In the genomic region with DNA sequence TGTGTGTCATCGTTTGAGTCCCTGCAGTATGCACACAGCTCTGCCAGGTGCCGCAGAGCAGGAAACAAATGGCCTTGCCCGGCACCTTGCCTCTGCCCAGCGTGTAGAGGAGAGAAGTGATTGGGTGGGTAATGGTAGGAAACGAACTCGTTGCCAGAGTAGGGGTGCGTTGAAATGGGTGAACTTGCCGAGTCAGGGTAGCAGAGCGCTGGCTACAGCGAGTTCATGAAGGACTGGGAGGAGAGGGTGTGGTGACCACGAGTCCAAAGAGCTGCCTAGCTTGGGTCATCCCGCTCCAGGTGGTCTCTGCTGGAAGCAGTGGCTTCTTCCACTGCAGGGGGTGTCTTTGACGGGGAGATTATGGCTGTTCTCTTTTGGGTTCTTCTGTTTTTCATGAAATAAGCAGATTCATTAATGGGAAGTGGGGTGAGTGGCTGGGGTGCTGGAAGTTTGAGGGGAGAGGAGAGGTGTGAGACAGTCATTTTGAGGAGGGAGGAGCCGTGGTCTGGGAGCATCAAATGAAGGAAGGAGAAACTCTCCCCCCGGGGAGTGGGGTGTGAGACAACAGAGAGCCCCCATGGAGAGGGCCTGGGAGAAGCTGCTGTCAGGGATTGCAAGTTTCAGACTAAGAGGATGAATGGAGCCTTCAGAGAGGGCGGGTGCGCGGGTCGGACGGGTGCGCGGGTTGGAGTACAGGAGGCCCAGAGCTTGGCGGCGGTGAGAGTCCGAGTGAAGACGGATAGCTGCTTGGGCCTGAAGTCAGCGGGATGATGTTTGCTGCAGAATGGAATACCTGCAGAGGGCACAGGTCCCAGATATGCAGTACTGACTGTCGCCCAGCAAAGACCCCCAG, we compare ENCODE assay signal across 20 cellular contexts. TPM values are rescaled to one million over a fixed set of nuclear protein-coding genes. Genes with fewer than 3 reads are reported as not detected.
DNase-seq lines count a peak whose midpoint lies in the region; ATAC-seq and TF ChIP-seq lines count a peak whose summit lies in the region.
"Had no signal": no experiment of that assay in that cellular context is flagged by ENCODE, and none has a peak within 500 bp of the region (broad histone marks: within the 10 kb centered on the region; RNA-seq: fewer than 3 reads in every experiment).

No MANE protein-coding gene starts in this region.

- H3K36me3 Mint-ChIP-seq in T-helper 1 cell treated with Interleukin-12 subunit alpha and Interleukin-12 subunit beta and Interleukin-4 antibody, amounts not matched to agents 30 μg/mL and 1 μg/mL, for 36 hours (ENCODE audit: low read depth), result peaks cover 24% of the 10 kb centered on the region
- H3K36me3 Mint-ChIP-seq in activated T-helper 17 cell treated with anti-CD3 and anti-CD28 coated beads, Interleukin-2, amount 50 U/mL, for 72 hours (ENCODE audit: low read depth), result peaks cover 54% of the 10 kb centered on the region
- peaks cover 11 to 17% (median 11%) of the 10 kb centered on the region in 3 donors for H3K36me3 Mint-ChIP-seq in naive thymus-derived CD8-positive, alpha-beta T cell

- peak overlapping the region in 1 of 11 experiments; percentile 74; a peak in 3 of 22 replicates for H3K27ac ChIP-seq in BLaER1 treated with 17β-estradiol and CSF1 and Interleukin-3, amounts not matched to agents 10 nM and 100 nM
- H3K27ac ChIP-seq in tibial nerve, result no peak overlapping the region
- H3K27ac ChIP-seq in left lung, result no peak overlapping the region
- H3K27ac ChIP-seq: 22Rv1, colonic mucosa, epithelial cell of prostate, parathyroid adenoma, testis had no signal

- H3K36me3 ChIP-seq in BLaER1 treated with 17β-estradiol and CSF1 and Interleukin-3, amounts not matched to agents 10 nM and 100 nM, result peaks cover 3 to 62% (median 44%) of the 10 kb centered on the region in 11 experiments; a peak in 20 of 22 replicates
- H3K36me3 ChIP-seq in tibial nerve (peaks cover 0 to 3% (median 0%) of the 10 kb centered on the region in 3 donors), left lung (no peaks in the 10 kb centered on the region)
- H3K36me3 ChIP-seq: colonic mucosa had no signal

- H3K27me3 ChIP-seq in BLaER1 treated with 17β-estradiol and CSF1 and Interleukin-3, amounts not matched to agents 10 nM and 100 nM, result no peaks in the 10 kb centered on the region
- H3K27me3 ChIP-seq in tibial nerve, result no peaks in the 10 kb centered on the region
- H3K27me3 ChIP-seq in left lung, result no peaks in the 10 kb centered on the region
- H3K27me3 ChIP-seq: colonic mucosa, testis had no signal

- TF ChIP-seq POLR2A in tibial nerve (IDR thresholded peaks at IDR 0.05), result no peak

- POLR2A ChIA-PET in naive thymus-derived CD8-positive, alpha-beta T cell (lab: Charles Lee), result no interaction called here

- no peak overlapping the region for H3K4me3 ChIP-seq in BLaER1 treated with 17β-estradiol and CSF1 and Interleukin-3, amounts not matched to agents 10 nM and 100 nM
- H3K4me3 ChIP-seq in tibial nerve (no peak overlapping the region), left lung (no peak overlapping the region)
- H3K4me3 ChIP-seq: colonic mucosa, testis had no signal

- H3K27ac Mint-ChIP-seq in T-helper 1 cell treated with Interleukin-12 subunit alpha and Interleukin-12 subunit beta and Interleukin-4 antibody, amounts not matched to agents 30 μg/mL and 1 μg/mL, for 36 hours, result no peak overlapping the region
- H3K27ac Mint-ChIP-seq in activated T-helper 17 cell treated with anti-CD3 and anti-CD28 coated beads, Interleukin-2, amount 50 U/mL, for 72 hours, result peak overlapping the region; percentile 13
- peak overlapping the region in 8 of 10 donors; percentile 18 to 76 (median 60) for H3K27ac Mint-ChIP-seq in naive thymus-derived CD8-positive, alpha-beta T cell

- peaks cover 24 to 46% (median 37%) of the 10 kb centered on the region in 11 experiments for H3K9me3 ChIP-seq in BLaER1 treated with 17β-estradiol and CSF1 and Interleukin-3, amounts not matched to agents 10 nM and 100 nM (replicated peaks in 1 of 11)
- H3K9me3 ChIP-seq in tibial nerve (peaks cover 0 to 12% (median 0%) of the 10 kb centered on the region in 4 donors), left lung (peaks cover 0 to 6% of the 10 kb centered on the region in 2 donors)
- H3K9me3 ChIP-seq: colonic mucosa, testis had no signal

- WGBS in tibial nerve, 2 donors, result 93 to 95% methylated on average over 28 of the region's 28 CpGs

- H3K4me1 Mint-ChIP-seq in T-helper 1 cell treated with Interleukin-12 subunit alpha and Interleukin-12 subunit beta and Interleukin-4 antibody, amounts not matched to agents 30 μg/mL and 1 μg/mL, for 36 hours (ENCODE audit: low read depth), result peaks cover 58% of the 10 kb centered on the region
- peaks cover 57% of the 10 kb centered on the region for H3K4me1 Mint-ChIP-seq in activated T-helper 17 cell treated with anti-CD3 and anti-CD28 coated beads, Interleukin-2, amount 50 U/mL, for 72 hours
- peaks cover 48 to 79% (median 71%) of the 10 kb centered on the region in 4 donors for H3K4me1 Mint-ChIP-seq in naive thymus-derived CD8-positive, alpha-beta T cell

- H3K9ac ChIP-seq in BLaER1 treated with 17β-estradiol and CSF1 and Interleukin-3, amounts not matched to agents 10 nM and 100 nM, result no peak overlapping the region
- H3K9ac ChIP-seq: parathyroid adenoma had no signal

- no peak for TF ChIP-seq EP300 in tibial nerve (IDR thresholded peaks at IDR 0.05)

- DNase-seq in T-helper 1 cell (no peak), tibial nerve (ENCODE audit: low spot score in 2 of 2) (no peak), left lung (no peak), NCI-H82 treated with DMSO at 0.1 percent for 48 hours (lab: John Stamatoyannopoulos, UW; ENCODE audit: unreplicated experiment) (no peak)
- DNase-seq in naive thymus-derived CD8-positive, alpha-beta T cell, result no peak
- DNase-seq: activated CD4-positive, alpha-beta T cell treated with anti-CD3 and anti-CD28 coated beads, Interleukin-2, amount 50 U/mL, for 1 hour; colonic mucosa; DND-41; foreskin melanocyte; KG1; NCI-H1092 treated with DMSO at 0.1 percent for 48 hours; stimulated activated CD4-positive, alpha-beta T cell treated with anti-CD3 and anti-CD28 coated beads, Interleukin-4, amount 100 ng/mL, for 1 hour; testis had no signal

- ATAC-seq in activated T-helper 17 cell treated with anti-CD3 and anti-CD28 coated beads, Interleukin-2, amount 50 U/mL, for 72 hours (replicated peaks), result no peak
- no peak for ATAC-seq in naive thymus-derived CD8-positive, alpha-beta T cell
- no peak for ATAC-seq in left lung
- ATAC-seq: HCT116 had no signal

- peaks cover 57 to 100% (median 84%) of the 10 kb centered on the region in 11 experiments for H4K20me1 ChIP-seq in BLaER1 treated with 17β-estradiol and CSF1 and Interleukin-3, amounts not matched to agents 10 nM and 100 nM

- H3K27me3 Mint-ChIP-seq in T-helper 1 cell treated with Interleukin-12 subunit alpha and Interleukin-12 subunit beta and Interleukin-4 antibody, amounts not matched to agents 30 μg/mL and 1 μg/mL, for 36 hours (ENCODE audit: low read depth), result no peaks in the 10 kb centered on the region
- H3K27me3 Mint-ChIP-seq in activated T-helper 17 cell treated with anti-CD3 and anti-CD28 coated beads, Interleukin-2, amount 50 U/mL, for 72 hours, result no peaks in the 10 kb centered on the region
- H3K27me3 Mint-ChIP-seq in naive thymus-derived CD8-positive, alpha-beta T cell, result no peaks in the 10 kb centered on the region

- H3K4me3 Mint-ChIP-seq in T-helper 1 cell treated with Interleukin-12 subunit alpha and Interleukin-12 subunit beta and Interleukin-4 antibody, amounts not matched to agents 30 μg/mL and 1 μg/mL, for 36 hours, result peak overlapping the region; percentile 7
- peak overlapping the region; percentile 69 for H3K4me3 Mint-ChIP-seq in activated T-helper 17 cell treated with anti-CD3 and anti-CD28 coated beads, Interleukin-2, amount 50 U/mL, for 72 hours
- H3K4me3 Mint-ChIP-seq in naive thymus-derived CD8-positive, alpha-beta T cell, result peak overlapping the region in 8 of 10 donors; percentile 11 to 75 (median 44)

- peak overlapping the region; percentile 73 to 93 (median 86) for H3K4me2 ChIP-seq in BLaER1 treated with 17β-estradiol and CSF1 and Interleukin-3, amounts not matched to agents 10 nM and 100 nM

- TF ChIP-seq CTCF in tibial nerve (IDR thresholded peaks at IDR 0.05) (no peak), left lung (IDR thresholded peaks at IDR 0.05) (no peak)

- intact Hi-C loops in left lung (cut with DNase I), result no loop called here

- H3K9me3 Mint-ChIP-seq in T-helper 1 cell treated with Interleukin-12 subunit alpha and Interleukin-12 subunit beta and Interleukin-4 antibody, amounts not matched to agents 30 μg/mL and 1 μg/mL, for 36 hours, result peaks cover 9% of the 10 kb centered on the region
- H3K9me3 Mint-ChIP-seq in activated T-helper 17 cell treated with anti-CD3 and anti-CD28 coated beads, Interleukin-2, amount 50 U/mL, for 72 hours, result no peaks in the 10 kb centered on the region
- H3K9me3 Mint-ChIP-seq in naive thymus-derived CD8-positive, alpha-beta T cell, result peaks cover 0 to 12% (median 2%) of the 10 kb centered on the region in 9 donors

- H3K4me1 ChIP-seq in BLaER1 treated with 17β-estradiol and CSF1 and Interleukin-3, amounts not matched to agents 10 nM and 100 nM, result peaks cover 54 to 72% (median 60%) of the 10 kb centered on the region in 10 experiments
- H3K4me1 ChIP-seq in tibial nerve, result peaks cover 0 to 52% (median 14%) of the 10 kb centered on the region in 4 donors
- H3K4me1 ChIP-seq in left lung, result peaks cover 9 to 54% of the 10 kb centered on the region in 2 donors
- H3K4me1 ChIP-seq: colonic mucosa had no signal

RNA-seq across cellular contexts. Expression of a gene that starts 26.2 kb away (rescaled TPM):
- 10 to 100 TPM; 31.6 to 46.4 TPM for total RNA-seq in activated T-helper 17 cell treated with anti-CD3 and anti-CD28 coated beads, Interleukin-2, amount 50 U/mL, for 72 hours
- total RNA-seq in naive thymus-derived CD8-positive, alpha-beta T cell, result 10 to 100 TPM; 48.1 to 49.6 TPM
- polyA plus RNA-seq in naive thymus-derived CD8-positive, alpha-beta T cell, result 10 to 100 TPM; 22.7 to 38.3 (median 26.9) TPM
- total RNA-seq in tibial nerve, result 10 to 100 TPM; 22.9 to 35.1 (median 28.9) TPM
- 10 to 100 TPM; 22.7 to 24.3 TPM for total RNA-seq in left lung

RNA-seq across cellular contexts. Expression of a gene that starts 54.8 kb away (rescaled TPM):
- 100 to 1,000 TPM; 102 to 362 TPM for total RNA-seq in activated T-helper 17 cell treated with anti-CD3 and anti-CD28 coated beads, Interleukin-2, amount 50 U/mL, for 72 hours
- 10 to 100 TPM; 36.4 to 42.1 TPM for total RNA-seq in naive thymus-derived CD8-positive, alpha-beta T cell
- 10 to 100 TPM; 30.8 to 38.9 (median 37.5) TPM for polyA plus RNA-seq in naive thymus-derived CD8-positive, alpha-beta T cell
- total RNA-seq in tibial nerve (100 to 1,000 TPM; 118 to 175 (median 137) TPM), left lung (10 to 100 TPM; 25.7 to 29.3 TPM)

Comparison
In these comparisons a context has a peak if more than half of its experiments do, and no peak if none do; other contexts are left out.
1. H3K4me3 Mint-ChIP-seq: peak in every context shown above with its lines; median percentile 69 in activated T-helper 17 cell treated with anti-CD3 and anti-CD28 coated beads, Interleukin-2, amount 50 U/mL, for 72 hours; 44 in naive thymus-derived CD8-positive, alpha-beta T cell; 7 in T-helper 1 cell treated with Interleukin-12 subunit alpha and Interleukin-12 subunit beta and Interleukin-4 antibody, amounts not matched to agents 30 μg/mL and 1 μg/mL, for 36 hours.